Comparison of ENCODE assay signal across 15 cellular contexts in the genomic region with DNA sequence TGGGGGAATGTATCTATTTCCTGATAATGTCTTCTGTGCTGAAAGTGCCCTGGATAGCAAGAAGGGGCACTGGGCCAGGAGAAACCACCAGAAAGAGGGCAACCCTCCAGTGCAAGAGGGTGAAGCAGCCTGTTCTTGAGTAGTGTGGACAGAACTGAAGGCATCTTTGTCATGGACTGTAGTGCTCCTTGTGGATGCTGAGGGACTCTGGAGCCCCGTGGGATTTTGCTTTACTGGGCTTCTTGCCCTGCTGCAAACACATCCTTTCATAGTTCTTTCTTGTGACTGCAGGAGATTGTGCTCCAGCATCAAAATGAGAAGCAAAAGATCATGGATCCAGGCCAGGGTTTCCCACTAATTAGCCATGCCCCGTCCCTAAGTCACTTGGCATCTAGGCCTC.
DNase-seq lines count a peak whose midpoint lies in the region; ATAC-seq and TF ChIP-seq lines count a peak whose summit lies in the region.
"Had no signal": no experiment of that assay in that cellular context is flagged by ENCODE, and none has a peak within 500 bp of the region (broad histone marks: within the 10 kb centered on the region; RNA-seq: fewer than 3 reads in every experiment).

No MANE protein-coding gene starts in this region.

- BruUV-seq in A673 (replicated peaks; lab: Mats Ljungman, UMichigan), result no TSS peak

- in situ Hi-C loops in G401 (cut with HindIII; ENCODE audit: low sequenced_read_pairs), result no loop called here

- 68 to 69% methylated on average over 2 of the region's 2 CpGs for WGBS in testis, 2 donors

- no peaks in the 10 kb centered on the region for H3K9me3 ChIP-seq in A673 (ENCODE audit: low read depth, low read length, poor library complexity, severe bottlenecking)
- no peaks in the 10 kb centered on the region for H3K9me3 ChIP-seq in testis
- H3K9me3 ChIP-seq: A549 had no signal

- peaks cover 57% of the 10 kb centered on the region for H3K4me1 ChIP-seq in A673 (ENCODE audit: insufficient read depth, low read length, poor library complexity, severe bottlenecking)
- H3K4me1 ChIP-seq in testis, result no peaks in the 10 kb centered on the region
- H3K4me1 ChIP-seq: A549 had no signal

- POLR2A ChIA-PET in A673 (lab: Charles Lee; ENCODE audit: low non-redundant PET), result no interaction called here

- H3K4me3 ChIP-seq in A673 (ENCODE audit: low read depth, low read length, poor library complexity, severe bottlenecking) (no peak overlapping the region), testis (no peak overlapping the region)
- H3K4me3 ChIP-seq: A549 had no signal

- DNase-seq in A673 (ENCODE audit: low spot score) (peak; percentile 71), G401 (ENCODE audit: low spot score) (peak; percentile 10), cerebellar cortex (ENCODE audit: low spot score) (peak; percentile 5), sciatic nerve (ENCODE audit: low spot score) (no peak), GOT3 (lab: John Stamatoyannopoulos, UW) (no peak), testis (no peak)
- DNase-seq: CD4-positive, CD25-positive, alpha-beta regulatory T cell; CD8-positive, alpha-beta memory T cell; COR-L47; GF-D8; H9 had no signal

- CTCF ChIA-PET in A673 (lab: Charles Lee), result interaction anchor here (0.7 kb wide), 1 partner anchor 1163 kb away, joined by 5 read pairs; no protein-coding TSS in a partner anchor

- H3K36me3 ChIP-seq in A673 (ENCODE audit: insufficient read depth, low read length, poor library complexity, severe bottlenecking) (no peaks in the 10 kb centered on the region), testis (ENCODE audit: low read depth, missing control alignments) (no peaks in the 10 kb centered on the region)

- intact Hi-C loops in A673 (cut with micrococcal nuclease; ENCODE audit: unreplicated experiment) (no loop called here), sciatic nerve (cut with DNase I) (no loop called here), testis (cut with DNase I; ENCODE audit: low total_unique reads) (no loop called here)

- TF ChIP-seq CTCF in A673 (conservative IDR thresholded peaks at IDR 0.05; ENCODE audit: low read depth, low read length) (peak; percentile 35; the same call in 1 of the 2 replicates), testis (IDR thresholded peaks at IDR 0.05) (no peak)

- TF ChIP-seq POLR2A in testis (IDR thresholded peaks at IDR 0.05), result no peak

- peak overlapping the region; percentile 5 for H3K27ac ChIP-seq in A673 (ENCODE audit: low read depth, low read length, poor library complexity, severe bottlenecking)
- no peak overlapping the region for H3K27ac ChIP-seq in testis
- H3K27ac ChIP-seq: 22Rv1, A549, HL-60 had no signal

- H3K27me3 ChIP-seq in A673 (replicated peaks; ENCODE audit: insufficient read depth, low read depth, low read length, poor library complexity) (no peaks in the 10 kb centered on the region), testis (no peaks in the 10 kb centered on the region)

- peak; percentile 53 for ATAC-seq in sciatic nerve
- ATAC-seq in HG02884 (IDR thresholded peaks at IDR 0.05; ENCODE audit: unreplicated experiment), result no peak
- ATAC-seq: A549 had no signal

Comparison
In these comparisons a context has a peak if more than half of its experiments do, and no peak if none do; other contexts are left out.
1. DNase-seq: peak in A673 (single experiment), G401 (single experiment) and cerebellar cortex (single experiment); none in sciatic nerve (single experiment), GOT3 (single experiment) and testis (single experiment).